1 cellular context compared by ENCODE assay signal in genomic region chr5:95986001-95986400, GRCh38.
TF ChIP-seq lines count a peak whose summit lies in the region.

No MANE protein-coding gene starts in this region.

TF ChIP-seq in IMR-90, 13 proteins besides CTCF, POLR2A, EP300 and RAD21 (continued from another document):
- no peak for TF ChIP-seq MAFK (IDR thresholded peaks at IDR 0.05; ENCODE audit: low read depth, low read length)
- TF ChIP-seq SMC3 (IDR thresholded peaks at IDR 0.05; ENCODE audit: low read depth, low read length) = no peak
- TF ChIP-seq MXI1 (IDR thresholded peaks at IDR 0.05; ENCODE audit: borderline replicate concordance, low read depth, low read length) = no peak
- TF ChIP-seq NFE2L2 (IDR thresholded peaks at IDR 0.05; ENCODE audit: low read depth, low read length) = no peak
- TF ChIP-seq, protein P1, sequence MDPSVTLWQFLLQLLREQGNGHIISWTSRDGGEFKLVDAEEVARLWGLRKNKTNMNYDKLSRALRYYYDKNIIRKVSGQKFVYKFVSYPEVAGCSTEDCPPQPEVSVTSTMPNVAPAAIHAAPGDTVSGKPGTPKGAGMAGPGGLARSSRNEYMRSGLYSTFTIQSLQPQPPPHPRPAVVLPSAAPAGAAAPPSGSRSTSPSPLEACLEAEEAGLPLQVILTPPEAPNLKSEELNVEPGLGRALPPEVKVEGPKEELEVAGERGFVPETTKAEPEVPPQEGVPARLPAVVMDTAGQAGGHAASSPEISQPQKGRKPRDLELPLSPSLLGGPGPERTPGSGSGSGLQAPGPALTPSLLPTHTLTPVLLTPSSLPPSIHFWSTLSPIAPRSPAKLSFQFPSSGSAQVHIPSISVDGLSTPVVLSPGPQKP (IDR thresholded peaks at IDR 0.05; ENCODE audit: borderline replicate concordance, low read depth, low read length) = no peak
- TF ChIP-seq FOS (IDR thresholded peaks at IDR 0.05; ENCODE audit: low read depth, low read length) = no peak
- no peak for TF ChIP-seq RFX5 (IDR thresholded peaks at IDR 0.05; ENCODE audit: low read depth, low read length)
